In the genomic region with DNA sequence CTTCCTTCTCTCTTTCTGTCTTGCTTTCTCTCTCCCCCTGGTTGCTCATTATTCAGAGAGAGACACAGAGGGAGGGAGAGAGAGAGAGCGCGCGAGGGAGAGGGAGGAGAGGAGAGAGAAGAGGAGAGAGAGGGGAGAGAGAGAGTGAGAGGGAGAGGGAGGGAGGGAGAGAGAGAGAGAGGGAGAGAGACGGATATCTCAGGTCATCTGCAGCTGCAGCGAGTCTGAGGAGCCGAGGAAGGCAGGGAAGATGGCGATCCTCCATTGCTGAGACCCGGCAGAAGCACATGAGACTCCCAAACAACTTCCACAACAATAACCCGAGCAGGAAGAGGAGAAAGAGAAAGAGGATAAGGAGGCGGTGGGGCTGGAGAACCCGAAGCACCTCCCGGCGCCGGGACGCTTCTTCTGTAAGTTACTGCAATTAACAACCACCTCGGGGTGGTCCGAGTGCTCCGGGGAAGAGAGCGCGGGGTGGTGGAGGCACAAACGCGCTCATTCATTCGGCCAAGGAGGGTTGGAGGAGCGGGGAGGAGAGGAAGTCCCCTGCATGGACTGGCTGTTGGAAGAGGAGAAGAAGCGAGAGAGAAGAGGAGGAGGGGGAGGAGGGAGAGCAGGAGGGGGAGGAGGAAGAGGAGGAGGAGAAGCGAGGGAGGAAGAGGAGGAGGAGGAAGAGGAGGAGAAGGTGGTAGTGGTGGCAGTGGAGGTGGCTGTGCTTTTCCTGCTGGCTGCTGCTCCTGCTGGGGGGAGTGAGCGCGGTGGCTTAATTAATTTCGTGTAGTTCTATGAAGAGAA, we compare ENCODE assay signal across 8 cellular contexts. TPM values are rescaled to one million over a fixed set of nuclear protein-coding genes. Genes with fewer than 3 reads are reported as not detected.
DNase-seq lines count a peak whose midpoint lies in the region; ATAC-seq and TF ChIP-seq lines count a peak whose summit lies in the region.

A gene with protein sequence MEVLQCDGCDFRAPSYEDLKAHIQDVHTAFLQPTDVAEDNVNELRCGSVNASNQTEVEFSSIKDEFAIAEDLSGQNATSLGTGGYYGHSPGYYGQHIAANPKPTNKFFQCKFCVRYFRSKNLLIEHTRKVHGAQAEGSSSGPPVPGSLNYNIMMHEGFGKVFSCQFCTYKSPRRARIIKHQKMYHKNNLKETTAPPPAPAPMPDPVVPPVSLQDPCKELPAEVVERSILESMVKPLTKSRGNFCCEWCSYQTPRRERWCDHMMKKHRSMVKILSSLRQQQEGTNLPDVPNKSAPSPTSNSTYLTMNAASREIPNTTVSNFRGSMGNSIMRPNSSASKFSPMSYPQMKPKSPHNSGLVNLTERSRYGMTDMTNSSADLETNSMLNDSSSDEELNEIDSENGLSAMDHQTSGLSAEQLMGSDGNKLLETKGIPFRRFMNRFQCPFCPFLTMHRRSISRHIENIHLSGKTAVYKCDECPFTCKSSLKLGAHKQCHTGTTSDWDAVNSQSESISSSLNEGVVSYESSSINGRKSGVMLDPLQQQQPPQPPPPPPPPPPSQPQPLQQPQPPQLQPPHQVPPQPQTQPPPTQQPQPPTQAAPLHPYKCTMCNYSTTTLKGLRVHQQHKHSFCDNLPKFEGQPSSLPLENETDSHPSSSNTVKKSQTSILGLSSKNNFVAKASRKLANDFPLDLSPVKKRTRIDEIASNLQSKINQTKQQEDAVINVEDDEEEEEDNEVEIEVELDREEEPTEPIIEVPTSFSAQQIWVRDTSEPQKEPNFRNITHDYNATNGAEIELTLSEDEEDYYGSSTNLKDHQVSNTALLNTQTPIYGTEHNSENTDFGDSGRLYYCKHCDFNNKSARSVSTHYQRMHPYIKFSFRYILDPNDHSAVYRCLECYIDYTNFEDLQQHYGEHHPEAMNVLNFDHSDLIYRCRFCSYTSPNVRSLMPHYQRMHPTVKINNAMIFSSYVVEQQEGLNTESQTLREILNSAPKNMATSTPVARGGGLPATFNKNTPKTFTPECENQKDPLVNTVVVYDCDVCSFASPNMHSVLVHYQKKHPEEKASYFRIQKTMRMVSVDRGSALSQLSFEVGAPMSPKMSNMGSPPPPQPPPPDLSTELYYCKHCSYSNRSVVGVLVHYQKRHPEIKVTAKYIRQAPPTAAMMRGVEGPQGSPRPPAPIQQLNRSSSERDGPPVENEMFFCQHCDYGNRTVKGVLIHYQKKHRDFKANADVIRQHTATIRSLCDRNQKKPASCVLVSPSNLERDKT (N-terminal part only) (plus strand): TSS at position 221 of the 795 bp plus-strand sequence. CDS start 60,218 bp downstream, outside the sequence.

- H3K27me3 Mint-ChIP-seq in WTC11 (ENCODE audit: low read depth): no peaks in the 10 kb centered on the region
- H3K27me3 Mint-ChIP-seq in naive B cell: peaks cover 69 to 84% (median 76%) of the 10 kb centered on the region in 3 donors

- DNase-seq in DMS153 (lab: John Stamatoyannopoulos, UW): peak; percentile 24
- DNase-seq in LNCaP clone FGC (ENCODE audit: low read depth): peak; percentile 39
- DNase-seq in WTC11 (ENCODE audit: low spot score): peak; percentile 39
- peak; percentile 78 for DNase-seq in fibroblast of peridontal ligament (ENCODE audit: extremely low read depth)
- no peak for DNase-seq in naive B cell
- DNase-seq in stimulated activated CD8-positive, alpha-beta memory T cell treated with anti-CD3 and anti-CD28 coated beads, Interleukin-4, amount 100 ng/mL, for 48 hours: no peak

- peaks cover 28% of the 10 kb centered on the region for H3K36me3 Mint-ChIP-seq in WTC11
- H3K36me3 Mint-ChIP-seq in naive B cell: peaks cover 0 to 37% of the 10 kb centered on the region in 2 donors

- H3K4me1 Mint-ChIP-seq in WTC11: peaks cover 52% of the 10 kb centered on the region
- H3K4me1 Mint-ChIP-seq in naive B cell: peaks cover 33 to 50% (median 46%) of the 10 kb centered on the region in 3 donors

- POLR2A ChIA-PET in WTC11 (lab: Charles Lee): interaction anchor here (0.7 to 1.7 kb wide), 3 partner anchors 16 to 328 kb away, joined by 3 to 6 read pairs (median 6); no protein-coding TSS in a partner anchor

- CTCF ChIA-PET in WTC11 (lab: Charles Lee): interaction anchor here (0.6 to 1.7 kb wide), 3 partner anchors 15 to 634 kb away, joined by 3 to 5 read pairs (median 4); no protein-coding TSS in a partner anchor

- H3K9me3 Mint-ChIP-seq in WTC11: peaks cover 3% of the 10 kb centered on the region; the same call in 1 of the 2 replicates
- H3K9me3 Mint-ChIP-seq in naive B cell: peaks cover 0 to 5% (median 0%) of the 10 kb centered on the region in 7 donors

- peak within 1 kb of the TSS; percentile 79 for H3K4me3 ChIP-seq in LNCaP clone FGC (ENCODE audit: low read depth, low read length)

- H3K27ac Mint-ChIP-seq in WTC11 (peak within 1 kb of the TSS; percentile 98), naive B cell (peak within 1 kb of the TSS in 3 of 6 donors; percentile 42 to 67 (median 45))

- ATAC-seq in WTC11 (peak; percentile 4), naive B cell (ENCODE audit: low read depth in 2 of 2) (no peak), HG03520 (IDR thresholded peaks at IDR 0.05; ENCODE audit: unreplicated experiment) (no peak), GM18873 (IDR thresholded peaks at IDR 0.05; ENCODE audit: low FRiP score, unreplicated experiment) (no peak)

- H3K4me3 Mint-ChIP-seq in WTC11 (peak within 1 kb of the TSS; percentile 99), naive B cell (peak within 1 kb of the TSS; percentile 67 to 94 (median 86))

- TF ChIP-seq CTCF in LNCaP clone FGC (IDR thresholded peaks at IDR 0.05; ENCODE audit: control insufficient read depth, extremely low read depth, insufficient read depth) (no peak), WTC11 (IDR thresholded peaks at IDR 0.05) (no peak)

TF ChIP-seq in WTC11, 78 proteins besides CTCF, POLR2A, EP300 and RAD21 (continues in another document):
- TF ChIP-seq, protein P1, sequence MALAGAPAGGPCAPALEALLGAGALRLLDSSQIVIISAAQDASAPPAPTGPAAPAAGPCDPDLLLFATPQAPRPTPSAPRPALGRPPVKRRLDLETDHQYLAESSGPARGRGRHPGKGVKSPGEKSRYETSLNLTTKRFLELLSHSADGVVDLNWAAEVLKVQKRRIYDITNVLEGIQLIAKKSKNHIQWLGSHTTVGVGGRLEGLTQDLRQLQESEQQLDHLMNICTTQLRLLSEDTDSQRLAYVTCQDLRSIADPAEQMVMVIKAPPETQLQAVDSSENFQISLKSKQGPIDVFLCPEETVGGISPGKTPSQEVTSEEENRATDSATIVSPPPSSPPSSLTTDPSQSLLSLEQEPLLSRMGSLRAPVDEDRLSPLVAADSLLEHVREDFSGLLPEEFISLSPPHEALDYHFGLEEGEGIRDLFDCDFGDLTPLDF (CRISPR knock-in tag; IDR thresholded peaks at IDR 0.05): no peak
- TF ChIP-seq ATF1 (CRISPR knock-in tag; IDR thresholded peaks at IDR 0.05) (no peak), JUN (CRISPR knock-in tag; IDR thresholded peaks at IDR 0.05) (no peak), ZNF232 (CRISPR knock-in tag; IDR thresholded peaks at IDR 0.05) (no peak), NFE2L1 (CRISPR knock-in tag; IDR thresholded peaks at IDR 0.05) (no peak)
- TF ChIP-seq, protein P2, sequence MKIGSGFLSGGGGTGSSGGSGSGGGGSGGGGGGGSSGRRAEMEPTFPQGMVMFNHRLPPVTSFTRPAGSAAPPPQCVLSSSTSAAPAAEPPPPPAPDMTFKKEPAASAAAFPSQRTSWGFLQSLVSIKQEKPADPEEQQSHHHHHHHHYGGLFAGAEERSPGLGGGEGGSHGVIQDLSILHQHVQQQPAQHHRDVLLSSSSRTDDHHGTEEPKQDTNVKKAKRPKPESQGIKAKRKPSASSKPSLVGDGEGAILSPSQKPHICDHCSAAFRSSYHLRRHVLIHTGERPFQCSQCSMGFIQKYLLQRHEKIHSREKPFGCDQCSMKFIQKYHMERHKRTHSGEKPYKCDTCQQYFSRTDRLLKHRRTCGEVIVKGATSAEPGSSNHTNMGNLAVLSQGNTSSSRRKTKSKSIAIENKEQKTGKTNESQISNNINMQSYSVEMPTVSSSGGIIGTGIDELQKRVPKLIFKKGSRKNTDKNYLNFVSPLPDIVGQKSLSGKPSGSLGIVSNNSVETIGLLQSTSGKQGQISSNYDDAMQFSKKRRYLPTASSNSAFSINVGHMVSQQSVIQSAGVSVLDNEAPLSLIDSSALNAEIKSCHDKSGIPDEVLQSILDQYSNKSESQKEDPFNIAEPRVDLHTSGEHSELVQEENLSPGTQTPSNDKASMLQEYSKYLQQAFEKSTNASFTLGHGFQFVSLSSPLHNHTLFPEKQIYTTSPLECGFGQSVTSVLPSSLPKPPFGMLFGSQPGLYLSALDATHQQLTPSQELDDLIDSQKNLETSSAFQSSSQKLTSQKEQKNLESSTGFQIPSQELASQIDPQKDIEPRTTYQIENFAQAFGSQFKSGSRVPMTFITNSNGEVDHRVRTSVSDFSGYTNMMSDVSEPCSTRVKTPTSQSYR (CRISPR knock-in tag; IDR thresholded peaks at IDR 0.05): no peak
- TF ChIP-seq, protein P3, sequence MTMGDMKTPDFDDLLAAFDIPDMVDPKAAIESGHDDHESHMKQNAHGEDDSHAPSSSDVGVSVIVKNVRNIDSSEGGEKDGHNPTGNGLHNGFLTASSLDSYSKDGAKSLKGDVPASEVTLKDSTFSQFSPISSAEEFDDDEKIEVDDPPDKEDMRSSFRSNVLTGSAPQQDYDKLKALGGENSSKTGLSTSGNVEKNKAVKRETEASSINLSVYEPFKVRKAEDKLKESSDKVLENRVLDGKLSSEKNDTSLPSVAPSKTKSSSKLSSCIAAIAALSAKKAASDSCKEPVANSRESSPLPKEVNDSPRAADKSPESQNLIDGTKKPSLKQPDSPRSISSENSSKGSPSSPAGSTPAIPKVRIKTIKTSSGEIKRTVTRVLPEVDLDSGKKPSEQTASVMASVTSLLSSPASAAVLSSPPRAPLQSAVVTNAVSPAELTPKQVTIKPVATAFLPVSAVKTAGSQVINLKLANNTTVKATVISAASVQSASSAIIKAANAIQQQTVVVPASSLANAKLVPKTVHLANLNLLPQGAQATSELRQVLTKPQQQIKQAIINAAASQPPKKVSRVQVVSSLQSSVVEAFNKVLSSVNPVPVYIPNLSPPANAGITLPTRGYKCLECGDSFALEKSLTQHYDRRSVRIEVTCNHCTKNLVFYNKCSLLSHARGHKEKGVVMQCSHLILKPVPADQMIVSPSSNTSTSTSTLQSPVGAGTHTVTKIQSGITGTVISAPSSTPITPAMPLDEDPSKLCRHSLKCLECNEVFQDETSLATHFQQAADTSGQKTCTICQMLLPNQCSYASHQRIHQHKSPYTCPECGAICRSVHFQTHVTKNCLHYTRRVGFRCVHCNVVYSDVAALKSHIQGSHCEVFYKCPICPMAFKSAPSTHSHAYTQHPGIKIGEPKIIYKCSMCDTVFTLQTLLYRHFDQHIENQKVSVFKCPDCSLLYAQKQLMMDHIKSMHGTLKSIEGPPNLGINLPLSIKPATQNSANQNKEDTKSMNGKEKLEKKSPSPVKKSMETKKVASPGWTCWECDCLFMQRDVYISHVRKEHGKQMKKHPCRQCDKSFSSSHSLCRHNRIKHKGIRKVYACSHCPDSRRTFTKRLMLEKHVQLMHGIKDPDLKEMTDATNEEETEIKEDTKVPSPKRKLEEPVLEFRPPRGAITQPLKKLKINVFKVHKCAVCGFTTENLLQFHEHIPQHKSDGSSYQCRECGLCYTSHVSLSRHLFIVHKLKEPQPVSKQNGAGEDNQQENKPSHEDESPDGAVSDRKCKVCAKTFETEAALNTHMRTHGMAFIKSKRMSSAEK (CRISPR knock-in tag; IDR thresholded peaks at IDR 0.05; ENCODE audit: borderline replicate concordance): no peak

RNA-seq across cellular contexts. Expression of the gene that starts here (rescaled TPM):
- total RNA-seq in WTC11 (2021): 101 to 121 TPM (median 103 TPM) in 3 replicates
- polyA plus RNA-seq in naive B cell (ENCODE audit: low read depth in 6 of 6): not detected

Comparison
In these comparisons a context has a peak if more than half of its experiments do, and no peak if none do; other contexts are left out.
1. DNase-seq: peak in DMS153 (single experiment), LNCaP clone FGC (single experiment), WTC11 (single experiment) and fibroblast of peridontal ligament (single experiment); none in naive B cell (single experiment) and stimulated activated CD8-positive, alpha-beta memory T cell treated with anti-CD3 and anti-CD28 coated beads, Interleukin-4, amount 100 ng/mL, for 48 hours (single experiment).